8 cellular contexts compared by ENCODE assay signal in genomic region chr15:96585634-96586386, GRCh38.
DNase-seq lines count a peak whose midpoint lies in the region; ATAC-seq and TF ChIP-seq lines count a peak whose summit lies in the region.

No MANE protein-coding gene starts in this region.

- H3K9me3 Mint-ChIP-seq in H9 (no peaks in the 10 kb centered on the region), natural killer cell (no peaks in the 10 kb centered on the region)

- intact Hi-C loops in Panc1 (cut with micrococcal nuclease; ENCODE audit: unreplicated experiment) (loop anchor here (10.0 kb wide), 1 partner anchor 649 kb away; no protein-coding TSS in a partner anchor), natural killer cell (cut with micrococcal nuclease) (no loop called here), mucosa of descending colon (cut with DNase I, micrococcal nuclease) (no loop called here)

- H4K20me1 ChIP-seq in H9 (ENCODE audit: control insufficient read depth, insufficient read depth, insufficient read length): no peaks in the 10 kb centered on the region

- H2BK5ac ChIP-seq in H9 (ENCODE audit: insufficient read length, low read length): no peak overlapping the region

- H2AK5ac ChIP-seq in H9 (ENCODE audit: insufficient read length, low read length): no peak overlapping the region

- H3K36me3 ChIP-seq in Panc1 (ENCODE audit: control insufficient read depth, insufficient read depth, low read length) (no peaks in the 10 kb centered on the region), mucosa of descending colon (ENCODE audit: low read depth) (no peaks in the 10 kb centered on the region)

- no peak overlapping the region for H2BK15ac ChIP-seq in H9 (ENCODE audit: low read depth, low read length)

- H3K4me3 Mint-ChIP-seq in H9 (no peak overlapping the region), natural killer cell (no peak overlapping the region)

- H3K4me1 Mint-ChIP-seq in H9 (peaks cover 19 to 38% of the 10 kb centered on the region in 2 experiments), natural killer cell (no peaks in the 10 kb centered on the region)

- ATAC-seq in Panc1 (no peak), natural killer cell (no peak), mucosa of descending colon (no peak), HG02588 (IDR thresholded peaks at IDR 0.05; ENCODE audit: unreplicated experiment) (no peak)

- no peaks in the 10 kb centered on the region for H3K79me1 ChIP-seq in H9 (ENCODE audit: insufficient read depth, low read depth, low read length, poor library complexity, severe bottlenecking)

- no peak overlapping the region for H3K9ac ChIP-seq in H9 (ENCODE audit: extremely low read depth, insufficient read length, low read length)

- no peak overlapping the region for H2BK12ac ChIP-seq in H9 (ENCODE audit: insufficient read length, low read depth, low read length)

- no peak overlapping the region for H3K4me2 ChIP-seq in H9 (ENCODE audit: insufficient read depth, insufficient read length, low read length)

- no peaks in the 10 kb centered on the region; the same call in 1 of the 2 replicates for H3K27me3 ChIP-seq in H9 (ENCODE audit: insufficient read depth, low read length)
- no peaks in the 10 kb centered on the region for H3K27me3 ChIP-seq in Panc1 (ENCODE audit: control insufficient read depth, insufficient read depth, low read length)

- H3K4me1 ChIP-seq in H9 (ENCODE audit: insufficient read depth, low read length) (no peaks in the 10 kb centered on the region), Panc1 (ENCODE audit: control insufficient read depth, insufficient read depth, low read length) (no peaks in the 10 kb centered on the region), mucosa of descending colon (ENCODE audit: low read depth) (no peaks in the 10 kb centered on the region)

- TF ChIP-seq CTCF in H9 (conservative IDR thresholded peaks at IDR 0.05): peak; percentile 44
- peak; percentile 67 for TF ChIP-seq CTCF in Panc1 (IDR thresholded peaks at IDR 0.05)
- peak; percentile 38 for TF ChIP-seq CTCF in fibroblast of pulmonary artery (IDR thresholded peaks at IDR 0.05; ENCODE audit: low read length, missing control alignments)
- no peak for TF ChIP-seq CTCF in natural killer cell (IDR thresholded peaks at IDR 0.05)
- TF ChIP-seq CTCF in mucosa of descending colon (IDR thresholded peaks at IDR 0.05): no peak

- H3K4me3 ChIP-seq in Panc1 (ENCODE audit: low read depth in 2 of 2, low read length in 2 of 2): no peak overlapping the region
- H3K4me3 ChIP-seq in fibroblast of pulmonary artery (replicated peaks; ENCODE audit: low read depth, low read length): no peak overlapping the region
- no peak overlapping the region for H3K4me3 ChIP-seq in mucosa of descending colon

- no TSS peak for BruUV-seq in Panc1 (replicated peaks; lab: Mats Ljungman, UMichigan)

- no peak overlapping the region for H3K23ac ChIP-seq in H9 (ENCODE audit: insufficient read length, low read depth, low read length)

- H3K9me3 ChIP-seq in H9 (ENCODE audit: control insufficient read depth, low read depth, low read length) (no peaks in the 10 kb centered on the region), Panc1 (ENCODE audit: control insufficient read depth, insufficient read depth, low read depth, low read length) (no peaks in the 10 kb centered on the region), mucosa of descending colon (no peaks in the 10 kb centered on the region)

- H3K36me3 Mint-ChIP-seq in H9 (ENCODE audit: insufficient read depth in 1 of 3, low read depth in 3 of 3) (no peaks in the 10 kb centered on the region), natural killer cell (no peaks in the 10 kb centered on the region)

- H3T11ph ChIP-seq in H9 (ENCODE audit: low read length): no peak overlapping the region

- H3K79me2 ChIP-seq in H9 (ENCODE audit: insufficient read depth, low read length): no peaks in the 10 kb centered on the region

- H4K5ac ChIP-seq in H9 (ENCODE audit: insufficient read length, low read depth, low read length): no peak overlapping the region

- in situ Hi-C loops in Panc1 (cut with HindIII; ENCODE audit: low pct_unique_long_range_greater_than_20kb, low sequenced_read_pairs): no loop called here

- H2BK120ac ChIP-seq in H9 (ENCODE audit: low read depth, low read length, poor library complexity, severe bottlenecking): no peak overlapping the region

- CTCF ChIA-PET in Panc1 (lab: Charles Lee): interaction anchor here (0.6 kb wide), 1 partner anchor 1170 kb away, joined by 3 read pairs; no protein-coding TSS in a partner anchor

- no peak overlapping the region for H2AFZ ChIP-seq in H9 (ENCODE audit: low read length)

- H3K4ac ChIP-seq in H9 (ENCODE audit: low read depth, low read length): no peak overlapping the region

- no peak overlapping the region for H3K14ac ChIP-seq in H9 (ENCODE audit: insufficient read depth, low read length)

- no peaks in the 10 kb centered on the region for H3K23me2 ChIP-seq in H9 (ENCODE audit: insufficient read length, low read depth, low read length, poor library complexity, severe bottlenecking)

- DNase-seq in 8988T: peak; percentile 11
- no peak for DNase-seq in H9
- no peak for DNase-seq in Panc1 (ENCODE audit: low read depth, low spot score)
- peak; percentile 41 for DNase-seq in fibroblast of pulmonary artery (ENCODE audit: low read depth)
- DNase-seq in natural killer cell: no peak
- DNase-seq in mucosa of descending colon: no peak
- DNase-seq in cerebellar cortex (ENCODE audit: low spot score): no peak

- H3K27me3 Mint-ChIP-seq in H9 (ENCODE audit: low read depth) (peaks cover 3% of the 10 kb centered on the region), natural killer cell (ENCODE audit: low read depth in 2 of 2) (peaks cover 6 to 36% of the 10 kb centered on the region in 2 donors)

- WGBS in H9 (ENCODE audit: extremely low coverage, insufficient read length, low lambda C conversion rate): no CpG with 5 or more reads among the region's 9 CpGs

- no peak overlapping the region for H2BK20ac ChIP-seq in H9 (ENCODE audit: low read depth, low read length, poor library complexity, severe bottlenecking)

- H3K27ac Mint-ChIP-seq in H9: no peak overlapping the region
- no peak overlapping the region for H3K27ac Mint-ChIP-seq in natural killer cell

- H4K8ac ChIP-seq in H9 (replicated peaks; ENCODE audit: insufficient read length, low read depth, low read length): no peak overlapping the region

- no peak overlapping the region for H4K91ac ChIP-seq in H9 (ENCODE audit: insufficient read length, low read depth, low read length)

- no peak overlapping the region for H3K18ac ChIP-seq in H9 (ENCODE audit: insufficient read length, low read depth, low read length)

- H3K56ac ChIP-seq in H9 (ENCODE audit: insufficient read length, low read depth, low read length): no peak overlapping the region

- no peak overlapping the region for H3K27ac ChIP-seq in H9 (ENCODE audit: insufficient read length, low read depth, low read length)
- H3K27ac ChIP-seq in Panc1 (ENCODE audit: low read length): no peak overlapping the region

- POLR2A ChIA-PET in Panc1 (lab: Charles Lee): no interaction called here

Comparison
In these comparisons a context has a peak if more than half of its experiments do, and no peak if none do; other contexts are left out.
1. DNase-seq: peak in 8988T (single experiment) and fibroblast of pulmonary artery (single experiment); none in H9 (single experiment), Panc1 (single experiment), natural killer cell (single experiment), mucosa of descending colon (0 of 3) and cerebellar cortex (single experiment).
2. CTCF ChIP-seq: peak in H9 (single experiment), Panc1 (single experiment) and fibroblast of pulmonary artery (single experiment); none in natural killer cell (single experiment) and mucosa of descending colon (single experiment).